ENCODE assay signal across 1 cellular context in the genomic region with DNA sequence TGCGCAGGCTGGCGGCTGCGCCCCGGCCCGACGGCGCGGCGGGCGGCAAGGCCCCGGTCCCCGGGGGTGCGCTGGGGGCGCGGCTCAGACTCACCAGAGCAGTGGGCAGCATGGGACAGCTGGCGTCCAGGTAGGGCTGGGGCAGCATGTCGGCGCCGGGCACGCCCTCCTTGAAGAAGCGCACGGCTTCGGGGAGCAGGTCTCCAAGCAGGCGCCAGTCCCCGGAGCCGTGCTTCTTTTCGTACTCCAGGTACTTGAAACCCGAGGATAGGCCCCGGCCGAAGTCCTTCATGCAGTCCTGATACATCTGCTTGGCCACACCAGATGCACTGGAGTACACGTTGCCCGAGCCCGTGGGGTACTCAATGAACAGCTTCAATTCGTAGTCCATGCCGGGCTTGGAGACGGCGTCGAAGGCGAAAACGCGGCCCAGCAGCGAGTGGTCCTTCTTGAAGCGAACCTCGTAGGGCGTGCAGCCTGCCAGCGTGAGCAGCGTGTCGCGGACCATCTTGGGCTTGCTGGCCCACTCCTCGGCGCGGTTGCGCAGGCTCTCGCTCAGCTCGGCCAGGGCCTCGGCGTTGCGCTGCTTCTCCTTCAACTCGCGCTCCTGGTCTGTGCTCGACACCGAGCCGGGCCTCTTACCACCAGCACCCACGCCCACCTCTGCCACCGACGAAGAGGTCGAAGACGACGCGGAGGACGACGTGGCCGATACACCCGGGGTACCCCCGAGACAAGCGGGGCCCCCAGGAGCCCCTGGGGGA.
TF ChIP-seq lines count a peak whose summit lies in the region.

No MANE protein-coding gene starts in this region.

TF ChIP-seq in H1, 55 proteins besides CTCF, POLR2A, EP300 and RAD21:
- no peak for TF ChIP-seq SIX5 (IDR thresholded peaks at IDR 0.05; ENCODE audit: low read depth, low read length)
- 0 out of 2 replicates have a peak, but pooled peaks have one; percentile 14 for TF ChIP-seq RBBP5 (IDR thresholded peaks at IDR 0.05; ENCODE audit: borderline replicate concordance, low read depth, low read length)
- TF ChIP-seq BACH1 (IDR thresholded peaks at IDR 0.05; ENCODE audit: low read length) = no peak
- TF ChIP-seq BRCA1 (IDR thresholded peaks at IDR 0.05; ENCODE audit: low read depth, low read length) = no peak
- peak; percentile 38 for TF ChIP-seq ASH2L (IDR thresholded peaks at IDR 0.05; ENCODE audit: low read length)
- no peak for TF ChIP-seq SP4 (IDR thresholded peaks at IDR 0.05; ENCODE audit: low read length)
- TF ChIP-seq, protein P1, sequence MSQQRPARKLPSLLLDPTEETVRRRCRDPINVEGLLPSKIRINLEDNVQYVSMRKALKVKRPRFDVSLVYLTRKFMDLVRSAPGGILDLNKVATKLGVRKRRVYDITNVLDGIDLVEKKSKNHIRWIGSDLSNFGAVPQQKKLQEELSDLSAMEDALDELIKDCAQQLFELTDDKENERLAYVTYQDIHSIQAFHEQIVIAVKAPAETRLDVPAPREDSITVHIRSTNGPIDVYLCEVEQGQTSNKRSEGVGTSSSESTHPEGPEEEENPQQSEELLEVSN (IDR thresholded peaks at IDR 0.05) = peak; percentile 68
- no peak for TF ChIP-seq TCF12 (IDR thresholded peaks at IDR 0.05; ENCODE audit: low read depth, low read length)
- TF ChIP-seq, protein P2, sequence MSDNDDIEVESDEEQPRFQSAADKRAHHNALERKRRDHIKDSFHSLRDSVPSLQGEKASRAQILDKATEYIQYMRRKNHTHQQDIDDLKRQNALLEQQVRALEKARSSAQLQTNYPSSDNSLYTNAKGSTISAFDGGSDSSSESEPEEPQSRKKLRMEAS (IDR thresholded peaks at IDR 0.05) = peak; percentile 60
- TF ChIP-seq TBP (IDR thresholded peaks at IDR 0.05; ENCODE audit: low read depth, low read length) = no peak
- no peak for TF ChIP-seq SP1 (IDR thresholded peaks at IDR 0.05; ENCODE audit: low read depth, low read length)
- TF ChIP-seq CEBPB (IDR thresholded peaks at IDR 0.05; ENCODE audit: low read depth, low read length) = no peak
- TF ChIP-seq TAF1 (IDR thresholded peaks at IDR 0.05; ENCODE audit: low read depth, low read length) = 0 out of 2 replicates have a peak, but pooled peaks have one; percentile 1
- TF ChIP-seq CBX5 (IDR thresholded peaks at IDR 0.05; ENCODE audit: low read depth, low read length) = no peak
- TF ChIP-seq ATF3 (IDR thresholded peaks at IDR 0.05; ENCODE audit: insufficient read depth, low read depth, low read length) = no peak
- TF ChIP-seq CHD2 (IDR thresholded peaks at IDR 0.05; ENCODE audit: low read length) = no peak
- peak in 1 of 2 experiments; percentile 12; a peak in 1 of 4 replicates for TF ChIP-seq SIN3A (conservative IDR thresholded peaks at IDR 0.05 in 1 of 2, IDR thresholded peaks at IDR 0.05 in 1 of 2; ENCODE audit: low read depth in 1 of 2, low read length in 2 of 2)
- TF ChIP-seq KDM4A (IDR thresholded peaks at IDR 0.05; ENCODE audit: low read depth, low read length, severe bottlenecking) = no peak
- no peak for TF ChIP-seq HDAC6 (IDR thresholded peaks at IDR 0.05; ENCODE audit: low read depth, low read length)
- no peak for TF ChIP-seq RNF2 (IDR thresholded peaks at IDR 0.05; ENCODE audit: borderline replicate concordance, low read depth, low read length, missing control alignments, poor library complexity, severe bottlenecking)
- TF ChIP-seq KDM1A (IDR thresholded peaks at IDR 0.05; ENCODE audit: borderline replicate concordance, low read length) = no peak
- peak; percentile 43; the same call in 1 of the 2 replicates for TF ChIP-seq SUZ12 (IDR thresholded peaks at IDR 0.05; ENCODE audit: low read length)
- no peak for TF ChIP-seq ATF2 (IDR thresholded peaks at IDR 0.05; ENCODE audit: low read length)
- TF ChIP-seq EZH2 (IDR thresholded peaks at IDR 0.05; ENCODE audit: low read depth, low read length, severe bottlenecking) = peak; percentile 42
- TF ChIP-seq MAFK (IDR thresholded peaks at IDR 0.05; ENCODE audit: low read depth, low read length) = no peak
- TF ChIP-seq NANOG (IDR thresholded peaks at IDR 0.05; ENCODE audit: insufficient read depth, low read depth, low read length, poor library complexity, severe bottlenecking) = no peak
